8 cellular contexts compared by ENCODE assay signal in the genomic region with DNA sequence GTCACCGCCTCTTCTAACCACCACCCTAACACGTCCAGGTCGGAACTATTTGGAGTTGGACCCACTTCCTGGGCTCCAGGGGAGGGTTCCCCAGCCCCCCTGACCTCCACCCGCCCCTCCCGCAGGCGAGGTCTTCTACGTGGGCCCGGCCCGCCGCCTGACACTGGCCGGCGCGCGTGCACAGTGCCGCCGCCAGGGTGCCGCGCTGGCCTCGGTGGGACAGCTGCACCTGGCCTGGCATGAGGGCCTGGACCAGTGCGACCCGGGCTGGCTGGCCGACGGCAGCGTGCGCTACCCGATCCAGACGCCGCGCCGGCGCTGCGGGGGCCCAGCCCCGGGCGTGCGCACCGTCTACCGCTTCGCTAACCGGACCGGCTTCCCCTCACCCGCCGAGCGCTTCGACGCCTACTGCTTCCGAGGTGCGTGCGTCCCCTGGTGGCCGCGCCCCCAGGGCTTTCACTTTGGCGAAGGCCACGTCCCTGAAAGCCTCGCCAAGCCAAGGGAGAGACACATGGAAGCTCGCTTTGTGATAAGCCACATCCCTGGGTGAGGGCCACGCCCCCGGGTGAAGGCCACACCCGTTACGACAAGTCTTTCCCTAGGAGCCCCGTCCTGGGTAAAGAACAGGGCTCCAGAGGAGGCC. TPM values are rescaled to one million over a fixed set of nuclear protein-coding genes. Genes with fewer than 3 reads are reported as not detected.
DNase-seq lines count a peak whose midpoint lies in the region; ATAC-seq and TF ChIP-seq lines count a peak whose summit lies in the region.

No MANE protein-coding gene starts in this region.

- peaks cover 12% of the 10 kb centered on the region for H3K27me3 ChIP-seq in HAP-1 (ENCODE audit: low read depth)

- H3K27ac Mint-ChIP-seq in nephron, result no peak overlapping the region
- H3K27ac Mint-ChIP-seq in stimulated activated naive CD8-positive, alpha-beta T cell treated with anti-CD3 and anti-CD28 coated beads, Interleukin-15, amount 100 ng/mL, for 72 hours, result peak overlapping the region; percentile 52 to 82

- peak; percentile 73 for ATAC-seq in esophagus mucosa
- peak; percentile 94 for ATAC-seq in stimulated activated naive CD8-positive, alpha-beta T cell treated with anti-CD3 and anti-CD28 coated beads, Interleukin-15, amount 100 ng/mL, for 72 hours
- ATAC-seq in HG02973 (IDR thresholded peaks at IDR 0.05; ENCODE audit: unreplicated experiment), result no peak

- H3K4me3 Mint-ChIP-seq in nephron, result peak overlapping the region in 2 of 3 experiments; percentile 46 to 57
- peak overlapping the region; percentile 79 to 82 for H3K4me3 Mint-ChIP-seq in stimulated activated naive CD8-positive, alpha-beta T cell treated with anti-CD3 and anti-CD28 coated beads, Interleukin-15, amount 100 ng/mL, for 72 hours

- DNase-seq in AG09309 (ENCODE audit: low read depth) (peak; percentile 1), HAP-1 (ENCODE audit: low spot score in 2 of 2) (peak; percentile 80 to 89), NCI-H82 (lab: John Stamatoyannopoulos, UW) (peak; percentile 99)
- peak; percentile 86 for DNase-seq in activated CD8-positive, alpha-beta memory T cell treated with anti-CD3 and anti-CD28 coated beads, Interleukin-2, amount 50 U/mL, for 48 hours
- peak; percentile 78 to 81 for DNase-seq in stimulated activated naive CD8-positive, alpha-beta T cell treated with anti-CD3 and anti-CD28 coated beads, Interleukin-15, amount 100 ng/mL, for 72 hours

- no peaks in the 10 kb centered on the region for H3K36me3 Mint-ChIP-seq in nephron (ENCODE audit: low read depth)

- H3K9me3 Mint-ChIP-seq in nephron, result no peaks in the 10 kb centered on the region
- H3K9me3 Mint-ChIP-seq in stimulated activated naive CD8-positive, alpha-beta T cell treated with anti-CD3 and anti-CD28 coated beads, Interleukin-15, amount 100 ng/mL, for 72 hours, result no peaks in the 10 kb centered on the region

- peaks cover 75% of the 10 kb centered on the region for H3K27me3 Mint-ChIP-seq in nephron (ENCODE audit: low read depth)
- peaks cover 55% of the 10 kb centered on the region for H3K27me3 Mint-ChIP-seq in stimulated activated naive CD8-positive, alpha-beta T cell treated with anti-CD3 and anti-CD28 coated beads, Interleukin-15, amount 100 ng/mL, for 72 hours

- no peaks in the 10 kb centered on the region for H3K4me1 Mint-ChIP-seq in nephron
- peaks cover 12% of the 10 kb centered on the region for H3K4me1 Mint-ChIP-seq in stimulated activated naive CD8-positive, alpha-beta T cell treated with anti-CD3 and anti-CD28 coated beads, Interleukin-15, amount 100 ng/mL, for 72 hours

- in situ Hi-C loops in HAP-1 (cut with MboI; ENCODE audit: low sequenced_read_pairs), result no loop called here

- no peaks in the 10 kb centered on the region; the same call in 1 of the 2 replicates for H3K4me1 ChIP-seq in HAP-1

- TF ChIP-seq CTCF in AG09309 (IDR thresholded peaks at IDR 0.05; ENCODE audit: control insufficient read depth, insufficient read depth, low read depth, low read length, missing control alignments) (peak; percentile 53), nephron (IDR thresholded peaks at IDR 0.05; ENCODE audit: unreplicated experiment in 3 of 3) (peak; percentile 30 to 68 (median 55))

- H3K4me3 ChIP-seq in AG09309 (ENCODE audit: control insufficient read depth, low read depth, low read length), result no peak overlapping the region; the same call in 1 of the 2 replicates
- H3K4me3 ChIP-seq in HAP-1, result peak overlapping the region; percentile 7; the same call in 1 of the 2 replicates

- no peaks in the 10 kb centered on the region for H3K36me3 ChIP-seq in HAP-1 (replicated peaks)

- H3K9me3 ChIP-seq in HAP-1, result no peaks in the 10 kb centered on the region

RNA-seq across cellular contexts. Expression of a gene that starts 13.2 kb away (rescaled TPM):
- total RNA-seq in esophagus mucosa, result not detected

RNA-seq across cellular contexts. Expression of a gene that starts 21.8 kb away (rescaled TPM):
- total RNA-seq in esophagus mucosa, result 14.8 TPM

RNA-seq across cellular contexts. Expression of a gene that starts 32.9 kb away (rescaled TPM):
- 72.9 TPM for total RNA-seq in esophagus mucosa

RNA-seq across cellular contexts. Expression of a gene that starts 33.0 kb away (rescaled TPM):
- total RNA-seq in esophagus mucosa, result 18.4 TPM

RNA-seq across cellular contexts. Expression of a gene that starts 48.1 kb away (rescaled TPM):
- not detected for total RNA-seq in esophagus mucosa

Comparison
In these comparisons a context has a peak if more than half of its experiments do, and no peak if none do; other contexts are left out.
1. DNase-seq: peak in every context shown above with its lines; median percentile 99 in NCI-H82; 86 in activated CD8-positive, alpha-beta memory T cell treated with anti-CD3 and anti-CD28 coated beads, Interleukin-2, amount 50 U/mL, for 48 hours; 84 in HAP-1; 80 in stimulated activated naive CD8-positive, alpha-beta T cell treated with anti-CD3 and anti-CD28 coated beads, Interleukin-15, amount 100 ng/mL, for 72 hours; 1 in AG09309.
2. H3K27ac Mint-ChIP-seq: peak in stimulated activated naive CD8-positive, alpha-beta T cell treated with anti-CD3 and anti-CD28 coated beads, Interleukin-15, amount 100 ng/mL, for 72 hours (2 of 2); none in nephron (0 of 3).